Comparison of ENCODE assay signal across 11 cellular contexts in genomic region chr12:46065412-46066166, GRCh38.
A peak's percentile ranks its signal among the peaks of the same experiment; 100 is the strongest.
DNase-seq lines count a peak whose midpoint lies in the region; ATAC-seq and TF ChIP-seq lines count a peak whose summit lies in the region.
"Had no signal": no experiment of that assay in that cellular context is flagged by ENCODE, and none has a peak within 500 bp of the region (broad histone marks: within the 10 kb centered on the region; RNA-seq: fewer than 3 reads in every experiment).

No MANE protein-coding gene starts in this region.

- ATAC-seq in GM18502 (IDR thresholded peaks at IDR 0.05; ENCODE audit: poor library complexity, unreplicated experiment) (peak; percentile 77), GM19467 (IDR thresholded peaks at IDR 0.05; ENCODE audit: unreplicated experiment) (peak; percentile 85), HG02884 (IDR thresholded peaks at IDR 0.05; ENCODE audit: unreplicated experiment) (peak; percentile 66), HG03565 (IDR thresholded peaks at IDR 0.05; ENCODE audit: unreplicated experiment) (peak; percentile 62), SK-N-SH treated with all-trans-retinoic acid at 6 μM for 48 hours (no peak)

- no peak for DNase-seq in NCI-H1694 (lab: John Stamatoyannopoulos, UW)
- no peak for DNase-seq in nucleus accumbens (lab: John Stamatoyannopoulos, UW)
- DNase-seq in effector CD8-positive, alpha-beta T cell (lab: John Stamatoyannopoulos, UW) = no peak
- DNase-seq: NCI-H748 treated with DMSO at 0.1 percent for 48 hours; stimulated activated CD4-positive, alpha-beta T cell treated with anti-CD3 and anti-CD28 coated beads, Interleukin-15, amount 100 ng/mL, for 24 hours; stimulated activated naive CD4-positive, alpha-beta T cell had no signal

TF ChIP-seq in SK-N-SH treated with all-trans-retinoic acid at 6 μM for 48 hours, 23 proteins besides CTCF, POLR2A, EP300 and RAD21:
- TF ChIP-seq ZNF565 (CRISPR knock-in tag; conservative IDR thresholded peaks at IDR 0.05; ENCODE audit: low read depth) = no peak
- no peak for TF ChIP-seq ESRRG (CRISPR knock-in tag; IDR thresholded peaks at IDR 0.05)
- TF ChIP-seq ZNF70 (CRISPR knock-in tag; IDR thresholded peaks at IDR 0.05) = no peak
